Comparison of ENCODE assay signal across 2 cellular contexts in the genomic region with DNA sequence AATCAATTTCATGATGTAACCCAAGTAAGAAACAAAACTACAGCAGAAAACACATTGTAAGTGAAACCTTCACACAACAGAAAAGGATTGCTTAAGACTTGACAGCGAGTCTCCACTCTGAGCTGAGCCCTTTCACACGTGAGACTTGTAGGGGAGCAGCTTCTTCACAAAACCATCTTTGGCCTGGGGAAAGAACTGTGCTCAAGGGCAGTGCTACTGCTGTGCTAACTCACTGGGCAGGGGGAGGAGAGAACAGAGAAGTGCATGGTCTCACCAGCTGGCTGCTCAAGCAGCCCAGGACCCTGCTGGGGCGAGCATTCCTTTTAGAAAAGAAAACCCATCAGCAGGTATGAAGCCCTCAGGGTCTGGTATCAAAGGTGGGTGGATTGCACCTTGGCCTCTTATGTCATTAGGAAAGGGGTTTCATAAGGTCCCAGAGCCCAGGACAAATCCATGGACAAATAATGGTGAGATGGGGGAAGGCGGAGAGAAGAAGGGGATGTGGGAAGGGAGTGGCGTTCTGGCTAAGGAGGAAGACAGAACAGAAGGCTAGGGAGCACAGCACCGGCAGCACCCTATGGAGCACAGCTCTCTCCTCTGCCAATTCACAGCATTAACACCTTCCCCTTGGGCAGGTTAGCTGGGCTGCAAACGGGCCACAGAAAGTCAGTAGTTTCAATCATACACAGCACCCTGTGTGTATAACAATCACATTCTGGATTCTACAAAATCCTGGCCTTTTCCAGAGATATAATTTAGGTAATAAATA.
TF ChIP-seq lines count a peak whose summit lies in the region.

No MANE protein-coding gene starts in this region.

TF ChIP-seq in GM12878, 131 proteins besides CTCF, POLR2A, EP300 and RAD21:
- TF ChIP-seq NR2F1 (conservative IDR thresholded peaks at IDR 0.05) (no peak), CBX3 (IDR thresholded peaks at IDR 0.05; ENCODE audit: borderline replicate concordance, low read depth) (no peak), BCL11A (IDR thresholded peaks at IDR 0.05; ENCODE audit: low read depth, low read length) (no peak), IRF4 (IDR thresholded peaks at IDR 0.05; ENCODE audit: low read depth, low read length) (no peak), TARDBP (IDR thresholded peaks at IDR 0.05; ENCODE audit: borderline replicate concordance) (no peak), TBL1XR1 (IDR thresholded peaks at IDR 0.05; ENCODE audit: low read depth, low read length) (no peak), JUNB (IDR thresholded peaks at IDR 0.05) (no peak)
- TF ChIP-seq, protein P1, sequence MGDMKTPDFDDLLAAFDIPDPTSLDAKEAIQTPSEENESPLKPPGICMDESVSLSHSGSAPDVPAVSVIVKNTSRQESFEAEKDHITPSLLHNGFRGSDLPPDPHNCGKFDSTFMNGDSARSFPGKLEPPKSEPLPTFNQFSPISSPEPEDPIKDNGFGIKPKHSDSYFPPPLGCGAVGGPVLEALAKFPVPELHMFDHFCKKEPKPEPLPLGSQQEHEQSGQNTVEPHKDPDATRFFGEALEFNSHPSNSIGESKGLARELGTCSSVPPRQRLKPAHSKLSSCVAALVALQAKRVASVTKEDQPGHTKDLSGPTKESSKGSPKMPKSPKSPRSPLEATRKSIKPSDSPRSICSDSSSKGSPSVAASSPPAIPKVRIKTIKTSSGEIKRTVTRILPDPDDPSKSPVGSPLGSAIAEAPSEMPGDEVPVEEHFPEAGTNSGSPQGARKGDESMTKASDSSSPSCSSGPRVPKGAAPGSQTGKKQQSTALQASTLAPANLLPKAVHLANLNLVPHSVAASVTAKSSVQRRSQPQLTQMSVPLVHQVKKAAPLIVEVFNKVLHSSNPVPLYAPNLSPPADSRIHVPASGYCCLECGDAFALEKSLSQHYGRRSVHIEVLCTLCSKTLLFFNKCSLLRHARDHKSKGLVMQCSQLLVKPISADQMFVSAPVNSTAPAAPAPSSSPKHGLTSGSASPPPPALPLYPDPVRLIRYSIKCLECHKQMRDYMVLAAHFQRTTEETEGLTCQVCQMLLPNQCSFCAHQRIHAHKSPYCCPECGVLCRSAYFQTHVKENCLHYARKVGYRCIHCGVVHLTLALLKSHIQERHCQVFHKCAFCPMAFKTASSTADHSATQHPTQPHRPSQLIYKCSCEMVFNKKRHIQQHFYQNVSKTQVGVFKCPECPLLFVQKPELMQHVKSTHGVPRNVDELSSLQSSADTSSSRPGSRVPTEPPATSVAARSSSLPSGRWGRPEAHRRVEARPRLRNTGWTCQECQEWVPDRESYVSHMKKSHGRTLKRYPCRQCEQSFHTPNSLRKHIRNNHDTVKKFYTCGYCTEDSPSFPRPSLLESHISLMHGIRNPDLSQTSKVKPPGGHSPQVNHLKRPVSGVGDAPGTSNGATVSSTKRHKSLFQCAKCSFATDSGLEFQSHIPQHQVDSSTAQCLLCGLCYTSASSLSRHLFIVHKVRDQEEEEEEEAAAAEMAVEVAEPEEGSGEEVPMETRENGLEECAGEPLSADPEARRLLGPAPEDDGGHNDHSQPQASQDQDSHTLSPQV (IDR thresholded peaks at IDR 0.05) = no peak

TF ChIP-seq in HepG2, 621 proteins besides CTCF, POLR2A, EP300 and RAD21:
- TF ChIP-seq RNF2 (conservative IDR thresholded peaks at IDR 0.05; ENCODE audit: low read depth) (no peak), ZNF263 (CRISPR knock-in tag; IDR thresholded peaks at IDR 0.05) (peak; percentile 35; the same call in 1 of the 2 replicates)
